Comparison of ENCODE assay signal across 21 cellular contexts in the genomic region with DNA sequence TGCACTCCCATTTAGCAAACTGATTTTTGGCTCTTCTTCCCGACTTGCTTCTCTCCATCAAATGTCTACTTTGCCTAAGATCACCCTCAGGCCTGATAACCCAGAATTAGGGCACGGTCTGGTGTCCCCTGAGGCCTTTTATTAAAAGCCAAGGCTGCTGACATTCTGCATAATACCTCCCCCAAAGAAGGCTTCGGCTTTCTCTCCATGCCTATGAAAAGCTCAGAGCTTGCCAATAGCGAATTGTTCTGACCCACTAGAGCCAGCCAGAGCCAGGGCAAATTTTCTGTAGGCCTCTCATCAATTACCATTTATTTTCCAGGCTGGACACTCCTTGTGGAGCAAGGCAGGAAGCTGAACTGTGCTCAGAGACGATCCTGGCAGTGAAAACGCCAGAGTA.
A peak's percentile ranks its signal among the peaks of the same experiment; 100 is the strongest.
DNase-seq lines count a peak whose midpoint lies in the region; ATAC-seq and TF ChIP-seq lines count a peak whose summit lies in the region.
"Had no signal": no experiment of that assay in that cellular context is flagged by ENCODE, and none has a peak within 500 bp of the region (broad histone marks: within the 10 kb centered on the region; RNA-seq: fewer than 3 reads in every experiment).

No MANE protein-coding gene starts in this region.

- no peak for ATAC-seq in heart left ventricle
- ATAC-seq: HCT116, Panc1 had no signal

- no peaks in the 10 kb centered on the region for H3K27me3 ChIP-seq in heart left ventricle
- H3K27me3 ChIP-seq: SJSA1 had no signal

- no peak for DNase-seq in heart left ventricle
- DNase-seq in cardiac septum (ENCODE audit: low spot score) = no peak
- DNase-seq in globus pallidus (ENCODE audit: low spot score) = peak; percentile 56
- peak; percentile 18 for DNase-seq in midbrain (lab: John Stamatoyannopoulos, UW)
- no peak for DNase-seq in RPMI8226
- no peak for DNase-seq in NCI-H1436 treated with DMSO at 0.1 percent for 48 hours (lab: John Stamatoyannopoulos, UW)
- DNase-seq in stimulated activated CD4-positive, alpha-beta T cell treated with anti-CD3 and anti-CD28 coated beads, Interleukin-4, amount 100 ng/mL, for 1 hour = no peak
- DNase-seq: 8988T; Calu3; CD8-positive, alpha-beta memory T cell; DMS153; KG1; NCI-H1092 treated with DMSO at 0.1 percent for 48 hours; NCI-H2029 treated with DMSO at 0.1 percent for 48 hours; NCI-H2171; NCI-H345; NCI-H524; NCI-H774 had no signal

- TF ChIP-seq POLR2A in heart left ventricle (IDR thresholded peaks at IDR 0.05) = no peak

- no peak overlapping the region for H3K4me3 ChIP-seq in heart left ventricle
- H3K4me3 ChIP-seq: SJSA1 had no signal

- H3K36me3 ChIP-seq in heart left ventricle = no peaks in the 10 kb centered on the region
- H3K36me3 ChIP-seq: SJSA1 had no signal

- intact Hi-C loops in heart left ventricle (cut with DNase I) = no loop called here
- intact Hi-C loops in cardiac septum (cut with DNase I) = loop anchor here (5.0 kb wide), 1 partner anchor 63 kb away; a partner anchor contains a TSS

- peaks cover 0 to 20% (median 9%) of the 10 kb centered on the region in 12 donors for H3K4me1 ChIP-seq in heart left ventricle
- H3K4me1 ChIP-seq: SJSA1 had no signal

- TF ChIP-seq CTCF in heart left ventricle (IDR thresholded peaks at IDR 0.05) = no peak

- 56 to 65% (median 57%) methylated on average over 6 of the region's 6 CpGs for WGBS in heart left ventricle, 4 donors

- peak overlapping the region; percentile 2 to 81 (median 57) for H3K27ac ChIP-seq in heart left ventricle
- H3K27ac ChIP-seq: SJSA1 had no signal

- no peaks in the 10 kb centered on the region for H3K9me3 ChIP-seq in heart left ventricle
- H3K9me3 ChIP-seq: SJSA1 had no signal

Comparison
In these comparisons a context has a peak if more than half of its experiments do, and no peak if none do; other contexts are left out.
1. DNase-seq: peak in globus pallidus (single experiment) and midbrain (single experiment); none in heart left ventricle (0 of 5), cardiac septum (single experiment), RPMI8226 (single experiment), NCI-H1436 treated with DMSO at 0.1 percent for 48 hours (single experiment) and stimulated activated CD4-positive, alpha-beta T cell treated with anti-CD3 and anti-CD28 coated beads, Interleukin-4, amount 100 ng/mL, for 1 hour (single experiment).